24 cellular contexts compared by ENCODE assay signal in genomic region chr7:112763298-112763697, GRCh38. TPM values are rescaled to one million over a fixed set of nuclear protein-coding genes. Genes with fewer than 3 reads are reported as not detected.
DNase-seq lines count a peak whose midpoint lies in the region; ATAC-seq, FAIRE-seq and TF ChIP-seq lines count a peak whose summit lies in the region.
"Had no signal": no experiment of that assay in that cellular context is flagged by ENCODE, and none has a peak within 500 bp of the region (broad histone marks: within the 10 kb centered on the region; RNA-seq: fewer than 3 reads in every experiment).

No MANE protein-coding gene starts in this region.

- peak; percentile 38 to 73 (median 58) for ATAC-seq in heart left ventricle
- ATAC-seq: A549, GM12878 had no signal

- no peak overlapping the region for H3K27ac ChIP-seq in heart left ventricle
- no peak overlapping the region for H3K27ac ChIP-seq in left ventricle myocardium inferior (replicated peaks)
- H3K27ac ChIP-seq: 22Rv1; A549; BLaER1 treated with 17β-estradiol and CSF1 and Interleukin-3, amounts not matched to agents 10 nM and 100 nM; GM23248 had no signal

- H3K4me1 ChIP-seq in heart left ventricle = peaks cover 0 to 10% (median 0%) of the 10 kb centered on the region in 12 donors
- H3K4me1 ChIP-seq in left ventricle myocardium inferior = peaks cover 5% of the 10 kb centered on the region
- H3K4me1 ChIP-seq: A549, BE2C had no signal

- H3K27me3 ChIP-seq in heart left ventricle (no peaks in the 10 kb centered on the region), left ventricle myocardium inferior (ENCODE audit: low read depth) (no peaks in the 10 kb centered on the region)
- H3K27me3 ChIP-seq: BE2C; BLaER1 treated with 17β-estradiol and CSF1 and Interleukin-3, amounts not matched to agents 10 nM and 100 nM had no signal

- TF ChIP-seq CTCF in heart left ventricle (IDR thresholded peaks at IDR 0.05) = no peak
- TF ChIP-seq CTCF in left ventricle myocardium inferior (IDR thresholded peaks at IDR 0.05; ENCODE audit: borderline replicate concordance) = no peak

- WGBS in heart left ventricle, 4 donors = 48 to 65% (median 57%) methylated on average over 3 of the region's 3 CpGs

- TF ChIP-seq POLR2A in heart left ventricle (IDR thresholded peaks at IDR 0.05) = no peak

- H3K4me3 ChIP-seq in heart left ventricle (no peak overlapping the region), left ventricle myocardium inferior (no peak overlapping the region)
- H3K4me3 ChIP-seq: A549; BLaER1 treated with 17β-estradiol and CSF1 and Interleukin-3, amounts not matched to agents 10 nM and 100 nM; GM12878; GM23248 had no signal

- peaks cover 0 to 2% (median 0%) of the 10 kb centered on the region in 3 donors for H3K27me3 Mint-ChIP-seq in immature natural killer cell (ENCODE audit: low read depth in 3 of 3)
- H3K27me3 Mint-ChIP-seq: CD4-positive, alpha-beta memory T cell had no signal

- peak; percentile 47 for FAIRE-seq in G401.6 (lab: Jason Lieb, UNC)
- FAIRE-seq: A549, GM12878, H1 had no signal

- H3K4me1 Mint-ChIP-seq in immature natural killer cell = peaks cover 27 to 36% of the 10 kb centered on the region in 2 donors
- H3K4me1 Mint-ChIP-seq: CD14-positive monocyte had no signal

- intact Hi-C loops in heart left ventricle (cut with DNase I) (no loop called here), left ventricle myocardium inferior (cut with micrococcal nuclease) (no loop called here)

- peak overlapping the region in 3 of 5 donors; percentile 13 to 64 (median 25) for H3K4me3 Mint-ChIP-seq in immature natural killer cell
- H3K4me3 Mint-ChIP-seq: CD14-positive monocyte; CD4-positive, alpha-beta memory T cell had no signal

- no peaks in the 10 kb centered on the region for H3K9me3 ChIP-seq in heart left ventricle
- no peaks in the 10 kb centered on the region for H3K9me3 ChIP-seq in left ventricle myocardium inferior (replicated peaks)
- H3K9me3 ChIP-seq: A549; BE2C; BLaER1 treated with 17β-estradiol and CSF1 and Interleukin-3, amounts not matched to agents 10 nM and 100 nM had no signal

- DNase-seq in heart left ventricle (no peak), left ventricle myocardium inferior (no peak), immature natural killer cell (no peak), NCI-H82 treated with DMSO at 0.1 percent for 48 hours (lab: John Stamatoyannopoulos, UW; ENCODE audit: unreplicated experiment) (no peak), DMS53 treated with DMSO at 0.1 percent for 48 hours (lab: John Stamatoyannopoulos, UW; ENCODE audit: unreplicated experiment) (no peak)
- DNase-seq: ACHN; AML-193; BE2C; Calu3; CD4-positive, alpha-beta memory T cell; COR-L47; DMS53; DND-41; GDM1; GM23248; H7; HCEC 1CT had no signal

- H3K27ac Mint-ChIP-seq in immature natural killer cell = peak overlapping the region in 3 of 6 donors; percentile 14 to 73 (median 48)
- H3K27ac Mint-ChIP-seq: CD14-positive monocyte; CD4-positive, alpha-beta memory T cell had no signal

- H3K36me3 Mint-ChIP-seq in immature natural killer cell = peaks cover 0 to 16% (median 9%) of the 10 kb centered on the region in 3 donors

- H3K36me3 ChIP-seq in heart left ventricle (peaks cover 0 to 12% (median 5%) of the 10 kb centered on the region in 9 donors), left ventricle myocardium inferior (peaks cover 8% of the 10 kb centered on the region)
- H3K36me3 ChIP-seq: BE2C had no signal

- no peaks in the 10 kb centered on the region for H3K9me3 Mint-ChIP-seq in immature natural killer cell
- H3K9me3 Mint-ChIP-seq: CD14-positive monocyte; CD4-positive, alpha-beta memory T cell had no signal

RNA-seq across cellular contexts. Expression of gene TMEM168, which starts 26.9 kb away (rescaled TPM):
- total RNA-seq in heart left ventricle (10 to 100 TPM; 15.6 to 23.3 (median 18.1) TPM), left ventricle myocardium inferior (13.3 TPM)
- polyA plus RNA-seq in heart left ventricle (10 to 100 TPM in 1 of 2 donors, 1 to 10 TPM in 1; 6.7 to 15.6 TPM), immature natural killer cell (1 to 10 TPM; 2.2 to 5.1 (median 3.0) TPM)
